In genomic region chr14:92880851-92881250, GRCh38 we compare ENCODE assay signal across 8 cellular contexts. TPM values are rescaled to one million over a fixed set of nuclear protein-coding genes. Genes with fewer than 3 reads are reported as not detected.
DNase-seq lines count a peak whose midpoint lies in the region; ATAC-seq, FAIRE-seq and TF ChIP-seq lines count a peak whose summit lies in the region.

No MANE protein-coding gene starts in this region.

- FAIRE-seq in D721Med (lab: Jason Lieb, UNC): no peak
- no peak for FAIRE-seq in K562 (lab: Jason Lieb, UNC)

- no peaks in the 10 kb centered on the region for H3K79me2 ChIP-seq in K562 (ENCODE audit: control insufficient read depth, insufficient read depth, low read length)

- H3K27ac ChIP-seq in K562 (ENCODE audit: extremely low read depth, low read depth, low read length) (no peak overlapping the region), left lung (no peak overlapping the region), suprapubic skin (no peak overlapping the region)

- no TSS peak for BruUV-seq in K562 (replicated peaks; lab: Mats Ljungman, UMichigan)

- TF ChIP-seq POLR2A in K562 (conservative IDR thresholded peaks at IDR 0.05) (no peak), suprapubic skin (IDR thresholded peaks at IDR 0.05) (no peak)

- TF ChIP-seq RAD21 in K562 (CRISPR knock-in tag; conservative IDR thresholded peaks at IDR 0.05 in 1 of 2, IDR thresholded peaks at IDR 0.05 in 1 of 2): peak; percentile 24 to 55; a peak in 2 of 4 replicates

- no peak overlapping the region for H3K4me2 ChIP-seq in K562 (ENCODE audit: insufficient read depth, low read length)

- H2AFZ ChIP-seq in K562 (ENCODE audit: low read depth, low read length): no peak overlapping the region

- H3K9ac ChIP-seq in K562 (ENCODE audit: insufficient read depth in 1 of 2, low read depth in 2 of 2, low read length in 2 of 2): no peak overlapping the region

- peaks cover 7 to 27% of the 10 kb centered on the region in 2 experiments; a peak in 4 of 5 replicates for H3K27me3 ChIP-seq in K562 (ENCODE audit: control insufficient read depth in 2 of 2, insufficient read depth in 2 of 2, low read length in 2 of 2)
- peaks cover 0 to 46% of the 10 kb centered on the region in 2 donors for H3K27me3 ChIP-seq in left lung
- H3K27me3 ChIP-seq in suprapubic skin: peaks cover 46% of the 10 kb centered on the region

- in situ Hi-C loops in K562 (cut with MboI): no loop called here

- H3K4me1 ChIP-seq in K562 (replicated peaks in 1 of 2; ENCODE audit: control insufficient read depth in 2 of 2, insufficient read depth in 2 of 2, low read length in 2 of 2) (no peaks in the 10 kb centered on the region), left lung (no peaks in the 10 kb centered on the region), suprapubic skin (peaks cover 6% of the 10 kb centered on the region)

- H3K4me3 ChIP-seq in K562 (no peak overlapping the region), left lung (no peak overlapping the region), suprapubic skin (no peak overlapping the region)

- H3K9me3 ChIP-seq in K562 (replicated peaks; ENCODE audit: control insufficient read depth, insufficient read depth, low read depth, low read length): no peaks in the 10 kb centered on the region
- H3K9me3 ChIP-seq in left lung: no peaks in the 10 kb centered on the region
- H3K9me3 ChIP-seq in suprapubic skin: no peaks in the 10 kb centered on the region

- H3K36me3 ChIP-seq in K562 (ENCODE audit: control insufficient read depth, insufficient read depth, low read length): no peaks in the 10 kb centered on the region
- H3K36me3 ChIP-seq in left lung: no peaks in the 10 kb centered on the region
- H3K36me3 ChIP-seq in suprapubic skin: no peaks in the 10 kb centered on the region

- CTCF ChIA-PET in K562 (lab: Yijun Ruan, JAX; ENCODE audit: low intra/inter-chr PET ratio): no interaction called here

- intact Hi-C loops in K562 (cut with micrococcal nuclease) (no loop called here), left lung (cut with DNase I) (no loop called here)

- POLR2A ChIA-PET in K562 (lab: Yijun Ruan, JAX): interaction anchor here (0.6 kb wide), 1 partner anchor 292 kb away, joined by 3 read pairs; no protein-coding TSS in a partner anchor

- DNase-seq in D721Med (ENCODE audit: insufficient read length, low spot score) (no peak), NCI-H1694 treated with DMSO at 0.1 percent for 48 hours (lab: John Stamatoyannopoulos, UW) (peak; percentile 47), K562 (ENCODE audit: extremely low read depth in 1 of 4, low spot score in 3 of 4) (peak in 2 of 4 experiments; percentile 20 to 23), left lung (no peak), suprapubic skin (ENCODE audit: low spot score in 2 of 2) (no peak)
- no peak for DNase-seq in activated CD4-positive, alpha-beta T cell treated with anti-CD3 and anti-CD28 coated beads, Interleukin-2, amount 50 U/mL, for 1 hour

- no peaks in the 10 kb centered on the region for H3K9me1 ChIP-seq in K562 (ENCODE audit: control insufficient read depth, insufficient read depth, low read length)

- no peak for TF ChIP-seq EP300 in K562 (IDR thresholded peaks at IDR 0.05; ENCODE audit: low read length)
- TF ChIP-seq EP300 in suprapubic skin (IDR thresholded peaks at IDR 0.05): no peak

- 2% methylated on average over 8 of the region's 12 CpGs for WGBS in K562 (ENCODE audit: insufficient coverage, low coverage, missing lambda C conversion rate)
- 18% methylated on average over 12 of the region's 12 CpGs for WGBS in suprapubic skin

- ATAC-seq in K562 (peak; percentile 61; the same call in 2 of the 3 replicates), left lung (peak; percentile 70), GM21526 (IDR thresholded peaks at IDR 0.05; ENCODE audit: low FRiP score, unreplicated experiment) (no peak), HG03439 (IDR thresholded peaks at IDR 0.05; ENCODE audit: unreplicated experiment) (no peak)

- no peaks in the 10 kb centered on the region for H4K20me1 ChIP-seq in K562 (replicated peaks; ENCODE audit: control insufficient read depth, insufficient read depth, low read length)

- TF ChIP-seq CTCF in D721Med (IDR thresholded peaks at IDR 0.05; ENCODE audit: insufficient read depth, missing control alignments): peak; percentile 57
- TF ChIP-seq CTCF in K562 (IDR thresholded peaks at IDR 0.05 in 2 of 3, conservative IDR thresholded peaks at IDR 0.05 in 1 of 3; ENCODE audit: insufficient read depth in 2 of 3, low read depth in 1 of 3, low read length in 3 of 3): peak; percentile 18 to 36 (median 35); a peak in 3 of 6 replicates
- TF ChIP-seq CTCF in left lung (IDR thresholded peaks at IDR 0.05): peak in 1 of 2 donors; percentile 19
- no peak for TF ChIP-seq CTCF in suprapubic skin (IDR thresholded peaks at IDR 0.05)

TF ChIP-seq in K562, 482 proteins besides CTCF, POLR2A, EP300 and RAD21:
- TF ChIP-seq CBFB (CRISPR knock-in tag; IDR thresholded peaks at IDR 0.05) (no peak), USF1 (CRISPR knock-in tag; IDR thresholded peaks at IDR 0.05) (no peak), ZNF644 (tag; IDR thresholded peaks at IDR 0.05; ENCODE audit: low read depth) (no peak), HDAC3 (IDR thresholded peaks at IDR 0.05; ENCODE audit: borderline replicate concordance, partially characterized antibody) (no peak), GTF2A2 (tag; IDR thresholded peaks at IDR 0.05) (no peak), MCM7 (IDR thresholded peaks at IDR 0.05) (no peak), CEBPB (tag; IDR thresholded peaks at IDR 0.05) (peak; percentile 59)
- TF ChIP-seq, protein P1, sequence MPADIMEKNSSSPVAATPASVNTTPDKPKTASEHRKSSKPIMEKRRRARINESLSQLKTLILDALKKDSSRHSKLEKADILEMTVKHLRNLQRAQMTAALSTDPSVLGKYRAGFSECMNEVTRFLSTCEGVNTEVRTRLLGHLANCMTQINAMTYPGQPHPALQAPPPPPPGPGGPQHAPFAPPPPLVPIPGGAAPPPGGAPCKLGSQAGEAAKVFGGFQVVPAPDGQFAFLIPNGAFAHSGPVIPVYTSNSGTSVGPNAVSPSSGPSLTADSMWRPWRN (IDR thresholded peaks at IDR 0.05; ENCODE audit: low read depth): no peak

RNA-seq across cellular contexts. Expression of gene CHGA, which starts 42.1 kb away (rescaled TPM):
- not detected in 2 replicates for total RNA-seq in K562 (2011; cell fraction: chromatin; rRNA removed; ENCODE audit: low replicate concordance)
- total RNA-seq in K562 (2011; cell fraction: nucleolus; rRNA removed): not detected in 2 replicates
- total RNA-seq in K562 (2011; cell fraction: nucleoplasm; rRNA removed): not detected in 2 replicates
- total RNA-seq in K562 (2014; rRNA removed) (not detected in 2 replicates), K562 (2014; rRNA removed; fragmentation: Illumina TruSeq; extraction: Trizol) (not detected in 2 replicates), K562 (2015; rRNA removed; fragmentation: Illumina TruSeq; extraction: Trizol) (not detected in 2 replicates), K562 (2021) (0.20 TPM in 1 of 2 replicates, not detected in the other), left lung (under 1 TPM in 1 of 2 donors, not detected in 1; 0.12 TPM), suprapubic skin (under 1 TPM in 1 of 4 donors, not detected in 3; 0.55 TPM)
- polyA plus RNA-seq in K562 (2011; rRNA removed) (not detected in 2 replicates), K562 (2014; fragmentation: Illumina TruSeq; extraction: Trizol) (not detected in 2 replicates), K562 (2014; fragmentation: Nextera tagmentation; extraction: Ambion mirVana) (not detected), K562 (2014; rRNA removed) (not detected in 2 replicates)
- not detected in 2 replicates for polyA plus RNA-seq in K562 (2011; cell fraction: cytosol; rRNA removed)
- not detected in 2 replicates for polyA plus RNA-seq in K562 (2011; cell fraction: nucleus; rRNA removed)
- polyA plus RNA-seq in K562 (2012): not detected in 2 replicates
- polyA minus RNA-seq in K562 (2011; rRNA and poly(A)+ RNA removed): not detected in 2 replicates
- polyA minus RNA-seq in K562 (2011; cell fraction: cytosol; rRNA and poly(A)+ RNA removed): not detected in 2 replicates
- polyA minus RNA-seq in K562 (2011; cell fraction: nucleus; rRNA and poly(A)+ RNA removed): not detected in 2 replicates

Comparison
In these comparisons a context has a peak if more than half of its experiments do, and no peak if none do; other contexts are left out.
1. CTCF ChIP-seq: peak in D721Med (single experiment) and K562 (3 of 3); none in suprapubic skin (0 of 2).
2. ATAC-seq: peak in K562 (single experiment) and left lung (single experiment); none in GM21526 (single experiment) and HG03439 (single experiment).